Comparison of ENCODE assay signal across 25 cellular contexts in genomic region chr1:73771396-73771795, GRCh38.
DNase-seq lines count a peak whose midpoint lies in the region; ATAC-seq and TF ChIP-seq lines count a peak whose summit lies in the region.
"Had no signal": no experiment of that assay in that cellular context is flagged by ENCODE, and none has a peak within 500 bp of the region (broad histone marks: within the 10 kb centered on the region; RNA-seq: fewer than 3 reads in every experiment).

No MANE protein-coding gene starts in this region.

- no peaks in the 10 kb centered on the region for H3K4me1 ChIP-seq in PC-9 (replicated peaks; ENCODE audit: insufficient read depth)
- no peaks in the 10 kb centered on the region for H3K4me1 ChIP-seq in lower lobe of right lung
- H3K4me1 ChIP-seq in upper lobe of right lung, result no peaks in the 10 kb centered on the region
- H3K4me1 ChIP-seq: BE2C, BLaER1 had no signal

- ATAC-seq in lower lobe of right lung (peak in 1 of 2 donors; percentile 39), upper lobe of right lung (no peak), HG02571 (IDR thresholded peaks at IDR 0.05; ENCODE audit: unreplicated experiment) (no peak)
- no peak for ATAC-seq in effector memory CD8-positive, alpha-beta T cell (replicated peaks)
- ATAC-seq: GM12878 had no signal

- H3K36me3 ChIP-seq in PC-9 (ENCODE audit: low read depth) (no peaks in the 10 kb centered on the region), lower lobe of right lung (no peaks in the 10 kb centered on the region), upper lobe of right lung (no peaks in the 10 kb centered on the region)
- H3K36me3 ChIP-seq: BE2C, BLaER1 had no signal

- H3K79me2 ChIP-seq in PC-9 (ENCODE audit: low read depth), result no peaks in the 10 kb centered on the region

- H3F3A ChIP-seq in PC-9 (ENCODE audit: insufficient read depth, low read depth), result no peaks in the 10 kb centered on the region; the same call in 1 of the 2 replicates

- H3K4me3 Mint-ChIP-seq in osteocyte (ENCODE audit: unreplicated experiment), result no peak overlapping the region
- H3K4me3 Mint-ChIP-seq in effector memory CD8-positive, alpha-beta T cell, result no peak overlapping the region
- H3K4me3 Mint-ChIP-seq: CD14-positive monocyte; CD4-positive, alpha-beta memory T cell; CD4-positive, CD25-positive, alpha-beta regulatory T cell; CD8-positive, alpha-beta memory T cell had no signal

- intact Hi-C loops in PC-9 (cut with micrococcal nuclease; ENCODE audit: unreplicated experiment), result no loop called here
- intact Hi-C loops in lower lobe of right lung (cut with DNase I), result no loop called here
- intact Hi-C loops in upper lobe of right lung (cut with DNase I), result no loop called here

- BruUV-seq in PC-9 (replicated peaks; lab: Mats Ljungman, UMichigan), result no TSS peak

- H3K9me3 Mint-ChIP-seq in osteocyte (ENCODE audit: unreplicated experiment), result no peaks in the 10 kb centered on the region
- peaks cover 3 to 5% of the 10 kb centered on the region in 2 donors for H3K9me3 Mint-ChIP-seq in effector memory CD8-positive, alpha-beta T cell

- H3K4me3 ChIP-seq in PC-9, result no peak overlapping the region
- H3K4me3 ChIP-seq in lower lobe of right lung, result no peak overlapping the region
- H3K4me3 ChIP-seq in upper lobe of right lung, result no peak overlapping the region
- H3K4me3 ChIP-seq: BLaER1, GM12878 had no signal

- no peaks in the 10 kb centered on the region for H3K36me3 Mint-ChIP-seq in osteocyte (ENCODE audit: unreplicated experiment)
- H3K36me3 Mint-ChIP-seq in effector memory CD8-positive, alpha-beta T cell (ENCODE audit: insufficient read depth), result no peaks in the 10 kb centered on the region
- H3K36me3 Mint-ChIP-seq: CD14-positive monocyte; CD4-positive, alpha-beta memory T cell; CD4-positive, CD25-positive, alpha-beta regulatory T cell; CD8-positive, alpha-beta memory T cell had no signal

- H2AFZ ChIP-seq in PC-9, result 0 out of 2 replicates have a peak overlapping the region, but pooled peaks have one; percentile 7

- POLR2A ChIA-PET in PC-9 (lab: Charles Lee; ENCODE audit: unreplicated experiment), result no interaction called here

- H3K27me3 Mint-ChIP-seq in osteocyte (ENCODE audit: unreplicated experiment), result no peaks in the 10 kb centered on the region
- H3K27me3 Mint-ChIP-seq in effector memory CD8-positive, alpha-beta T cell, result no peaks in the 10 kb centered on the region
- H3K27me3 Mint-ChIP-seq: CD4-positive, alpha-beta memory T cell; CD4-positive, CD25-positive, alpha-beta regulatory T cell; CD8-positive, alpha-beta memory T cell had no signal

- DNase-seq in PC-9 (no peak), lower lobe of right lung (peak; percentile 43), osteocyte (ENCODE audit: extremely low spot score, unreplicated experiment) (peak; percentile 74), upper lobe of right lung (no peak), HT-29 (ENCODE audit: low spot score) (no peak)
- no peak for DNase-seq in effector memory CD8-positive, alpha-beta T cell
- DNase-seq: 8988T; ACHN; BE2C; C1 segment of cervical spinal cord; CD4-positive, alpha-beta memory T cell; CD4-positive, CD25-positive, alpha-beta regulatory T cell; CD8-positive, alpha-beta memory T cell; COR-L47; DMS 273 treated with DMSO at 0.1 percent for 48 hours; DMS153; DMS53; DMS79; DND-41; EL; GDM1 had no signal

- TF ChIP-seq CTCF in PC-9 (conservative IDR thresholded peaks at IDR 0.05), result no peak
- TF ChIP-seq CTCF in lower lobe of right lung (IDR thresholded peaks at IDR 0.05), result no peak
- no peak for TF ChIP-seq CTCF in osteocyte (IDR thresholded peaks at IDR 0.05)
- no peak for TF ChIP-seq CTCF in upper lobe of right lung (IDR thresholded peaks at IDR 0.05)

- H3K9me3 ChIP-seq in PC-9 (ENCODE audit: insufficient read depth, low read depth) (peaks cover 4% of the 10 kb centered on the region; the same call in 1 of the 2 replicates), lower lobe of right lung (no peaks in the 10 kb centered on the region), upper lobe of right lung (no peaks in the 10 kb centered on the region)
- H3K9me3 ChIP-seq: BE2C, BLaER1 had no signal

- H3K27me3 ChIP-seq in PC-9 (ENCODE audit: insufficient read depth, low read depth) (no peaks in the 10 kb centered on the region), lower lobe of right lung (ENCODE audit: low read depth) (no peaks in the 10 kb centered on the region), upper lobe of right lung (no peaks in the 10 kb centered on the region)
- H3K27me3 ChIP-seq: BE2C, BLaER1 had no signal

- H3K9me2 ChIP-seq in PC-9 (ENCODE audit: insufficient read depth), result no peaks in the 10 kb centered on the region

- no peaks in the 10 kb centered on the region for H3K4me1 Mint-ChIP-seq in osteocyte (ENCODE audit: unreplicated experiment)
- no peaks in the 10 kb centered on the region for H3K4me1 Mint-ChIP-seq in effector memory CD8-positive, alpha-beta T cell (ENCODE audit: low read depth in 2 of 2)
- H3K4me1 Mint-ChIP-seq: CD14-positive monocyte; CD4-positive, alpha-beta memory T cell; CD4-positive, CD25-positive, alpha-beta regulatory T cell; CD8-positive, alpha-beta memory T cell had no signal

- H3K27ac ChIP-seq in PC-9 (no peak overlapping the region), lower lobe of right lung (no peak overlapping the region), upper lobe of right lung (no peak overlapping the region)
- H3K27ac ChIP-seq: BLaER1 had no signal

- no peak overlapping the region for H3K27ac Mint-ChIP-seq in osteocyte (ENCODE audit: unreplicated experiment)
- no peak overlapping the region for H3K27ac Mint-ChIP-seq in effector memory CD8-positive, alpha-beta T cell
- H3K27ac Mint-ChIP-seq: CD14-positive monocyte; CD4-positive, alpha-beta memory T cell; CD4-positive, CD25-positive, alpha-beta regulatory T cell; CD8-positive, alpha-beta memory T cell had no signal

- no peak overlapping the region for H3K4me2 ChIP-seq in PC-9
- H3K4me2 ChIP-seq: BLaER1 had no signal

- no peaks in the 10 kb centered on the region for H4K20me1 ChIP-seq in PC-9 (ENCODE audit: insufficient read depth)
- H4K20me1 ChIP-seq: BLaER1 had no signal

- CTCF ChIA-PET in PC-9 (lab: Charles Lee), result no interaction called here

Comparison
In these comparisons a context has a peak if more than half of its experiments do, and no peak if none do; other contexts are left out.
1. DNase-seq: peak in lower lobe of right lung (single experiment) and osteocyte (single experiment); none in PC-9 (0 of 2), upper lobe of right lung (single experiment), HT-29 (single experiment) and effector memory CD8-positive, alpha-beta T cell (0 of 3).